Comparison of ENCODE assay signal across 16 cellular contexts in genomic region chr1:203270448-203270847, GRCh38. TPM values are rescaled to one million over a fixed set of nuclear protein-coding genes. Genes with fewer than 3 reads are reported as not detected.
DNase-seq lines count a peak whose midpoint lies in the region; ATAC-seq and TF ChIP-seq lines count a peak whose summit lies in the region.
"Had no signal": no experiment of that assay in that cellular context is flagged by ENCODE, and none has a peak within 500 bp of the region (broad histone marks: within the 10 kb centered on the region; RNA-seq: fewer than 3 reads in every experiment).

No MANE protein-coding gene starts in this region.

- no peaks in the 10 kb centered on the region for H3K36me3 ChIP-seq in OCI-LY7 (ENCODE audit: insufficient read depth, low read length)
- H3K36me3 ChIP-seq in gastrocnemius medialis, result no peaks in the 10 kb centered on the region
- H3K36me3 ChIP-seq in SJCRH30, result no peaks in the 10 kb centered on the region
- H3K36me3 ChIP-seq: HAP-1 had no signal

- H3K9me3 Mint-ChIP-seq in activated T-cell treated with anti-CD3 and anti-CD28 coated beads, Interleukin-2, amount 50 U/mL, for 72 hours, result no peaks in the 10 kb centered on the region
- no peaks in the 10 kb centered on the region for H3K9me3 Mint-ChIP-seq in activated T-cell treated with anti-CD3 and anti-CD28 coated beads, Interleukin-2, amount 50 U/mL, for 4 hours
- H3K9me3 Mint-ChIP-seq: activated naive CD4-positive, alpha-beta T cell treated with anti-CD3 and anti-CD28 coated beads, Interleukin-2, amount 10 ng/mL, durations not matched to agents 7 days and 5 days; brain had no signal

- H2AFZ ChIP-seq in OCI-LY7 (ENCODE audit: low read length), result peak overlapping the region; percentile 64; the same call in 1 of the 2 replicates

- peak; percentile 38; the same call in 1 of the 2 replicates for TF ChIP-seq CTCF in OCI-LY7 (conservative IDR thresholded peaks at IDR 0.05; ENCODE audit: low read length)
- peak; percentile 4 for TF ChIP-seq CTCF in epithelial cell of esophagus (IDR thresholded peaks at IDR 0.05; ENCODE audit: insufficient read depth, low read depth, low read length, missing control alignments)
- TF ChIP-seq CTCF in gastrocnemius medialis (IDR thresholded peaks at IDR 0.05 in 4 of 5, conservative IDR thresholded peaks at IDR 0.05 in 1 of 5), result no peak

- peaks cover 5% of the 10 kb centered on the region; the same call in 1 of the 2 replicates for H3K79me2 ChIP-seq in OCI-LY7 (ENCODE audit: insufficient read depth, low read depth, low read length)

- H3K4me3 ChIP-seq in OCI-LY7 (ENCODE audit: low read depth, low read length, poor library complexity, severe bottlenecking) (no peak overlapping the region), epithelial cell of esophagus (ENCODE audit: low read length) (no peak overlapping the region), gastrocnemius medialis (no peak overlapping the region), SJCRH30 (no peak overlapping the region)
- H3K4me3 ChIP-seq: HAP-1 had no signal

- BruUV-seq in OCI-LY7 (replicated peaks; lab: Mats Ljungman, UMichigan), result no TSS peak

- H3K9me3 ChIP-seq in OCI-LY7 (ENCODE audit: low read length) (no peaks in the 10 kb centered on the region), gastrocnemius medialis (no peaks in the 10 kb centered on the region), SJCRH30 (replicated peaks) (no peaks in the 10 kb centered on the region)
- H3K9me3 ChIP-seq: Caco-2, HAP-1 had no signal

- H3K4me2 ChIP-seq in OCI-LY7 (ENCODE audit: low read length), result peak overlapping the region; percentile 96

- POLR2A ChIA-PET in OCI-LY7 (lab: Charles Lee), result interaction anchor here (0.7 to 3.6 kb wide), 7 partner anchors 29 to 218 kb away, joined by 3 to 26 read pairs (median 3); no protein-coding TSS in a partner anchor

- CTCF ChIA-PET in OCI-LY7 (lab: Charles Lee; ENCODE audit: unreplicated experiment), result interaction anchor here (0.8 to 2.0 kb wide), 5 partner anchors 8 to 76 kb away, joined by 3 to 6 read pairs (median 3); no protein-coding TSS in a partner anchor

- H3K27ac Mint-ChIP-seq in activated T-cell treated with anti-CD3 and anti-CD28 coated beads, Interleukin-2, amount 50 U/mL, for 72 hours, result peak overlapping the region; percentile 10

- no peaks in the 10 kb centered on the region for H3K27me3 Mint-ChIP-seq in activated T-cell treated with anti-CD3 and anti-CD28 coated beads, Interleukin-2, amount 50 U/mL, for 72 hours (ENCODE audit: low read depth)
- no peaks in the 10 kb centered on the region for H3K27me3 Mint-ChIP-seq in activated T-cell treated with anti-CD3 and anti-CD28 coated beads, Interleukin-2, amount 50 U/mL, for 4 hours (ENCODE audit: low read depth)
- H3K27me3 Mint-ChIP-seq: activated naive CD4-positive, alpha-beta T cell treated with anti-CD3 and anti-CD28 coated beads, Interleukin-2, amount 10 ng/mL, durations not matched to agents 7 days and 5 days; brain had no signal

- TF ChIP-seq POLR2A in gastrocnemius medialis (IDR thresholded peaks at IDR 0.05), result no peak

- no peaks in the 10 kb centered on the region for H4K20me1 ChIP-seq in OCI-LY7 (ENCODE audit: insufficient read depth, low read length)

- no peaks in the 10 kb centered on the region for H3K9me2 ChIP-seq in OCI-LY7 (ENCODE audit: insufficient read depth, low read length)

- ATAC-seq in activated T-cell treated with anti-CD3 and anti-CD28 coated beads, Interleukin-2, amount 50 U/mL, for 72 hours (replicated peaks in 1 of 2), result no peak
- ATAC-seq in activated T-cell treated with anti-CD3 and anti-CD28 coated beads, Interleukin-2, amount 50 U/mL, for 4 hours, result no peak
- ATAC-seq in gastrocnemius medialis, result no peak
- ATAC-seq: esophagus mucosa had no signal

- intact Hi-C loops in OCI-LY7 (cut with micrococcal nuclease; ENCODE audit: unreplicated experiment) (no loop called here), gastrocnemius medialis (cut with DNase I; ENCODE audit: low total_unique reads) (loop anchor here (10.0 kb wide), 3 partner anchors 354 to 1386 kb away; partner anchors contain the start of genes ATP2B4, SHISA4, ZBED6 and ZC3H11A)

- DNase-seq in activated T-cell treated with anti-CD3 and anti-CD28 coated beads, Interleukin-2, amount 50 U/mL, for 72 hours, result no peak
- no peak for DNase-seq in activated T-cell treated with anti-CD3 and anti-CD28 coated beads, Interleukin-2, amount 50 U/mL, for 4 hours
- DNase-seq in OCI-LY7 (ENCODE audit: low spot score) (no peak), epithelial cell of esophagus (ENCODE audit: low read depth) (no peak), gastrocnemius medialis (peak in 1 of 2 donors; percentile 15), NOMO-1 (lab: John Stamatoyannopoulos, UW; ENCODE audit: unreplicated experiment in 2 of 2) (no peak), SJCRH30 (no peak)
- no peak for DNase-seq in NK-92 treated with Interleukin-12 subunit alpha and Interleukin-12 subunit beta, amount 100 ng/mL, for 24 hours (lab: John Stamatoyannopoulos, UW)
- DNase-seq: glutamatergic neuron, NCI-H2029 had no signal

- in situ Hi-C loops in gastrocnemius medialis (cut with MboI; ENCODE audit: low sequenced_read_pairs in 4 of 4), result loop anchor here (5.0 to 10.0 kb wide), 4 partner anchors 57 to 217 kb away; no protein-coding TSS in a partner anchor

- H3K27ac ChIP-seq in OCI-LY7 (ENCODE audit: low read depth, low read length, poor library complexity, severe bottlenecking), result peak overlapping the region; percentile 88
- H3K27ac ChIP-seq in gastrocnemius medialis, result peak overlapping the region; percentile 66 to 93 (median 87)
- no peak overlapping the region for H3K27ac ChIP-seq in SJCRH30

- H3K4me3 Mint-ChIP-seq in activated T-cell treated with anti-CD3 and anti-CD28 coated beads, Interleukin-2, amount 50 U/mL, for 72 hours, result no peak overlapping the region
- H3K4me3 Mint-ChIP-seq in activated T-cell treated with anti-CD3 and anti-CD28 coated beads, Interleukin-2, amount 50 U/mL, for 4 hours, result no peak overlapping the region
- H3K4me3 Mint-ChIP-seq: activated naive CD4-positive, alpha-beta T cell treated with anti-CD3 and anti-CD28 coated beads, Interleukin-2, amount 10 ng/mL, durations not matched to agents 7 days and 5 days; brain had no signal

- peaks cover 90% of the 10 kb centered on the region for H3K4me1 ChIP-seq in OCI-LY7 (ENCODE audit: insufficient read depth, low read length, poor library complexity, severe bottlenecking)
- H3K4me1 ChIP-seq in gastrocnemius medialis, result peaks cover 57 to 60% of the 10 kb centered on the region in 2 donors
- peaks cover 49% of the 10 kb centered on the region for H3K4me1 ChIP-seq in SJCRH30

- no peaks in the 10 kb centered on the region for H3K36me3 Mint-ChIP-seq in activated T-cell treated with anti-CD3 and anti-CD28 coated beads, Interleukin-2, amount 50 U/mL, for 72 hours (ENCODE audit: insufficient read depth in 2 of 2)
- no peaks in the 10 kb centered on the region for H3K36me3 Mint-ChIP-seq in activated T-cell treated with anti-CD3 and anti-CD28 coated beads, Interleukin-2, amount 50 U/mL, for 4 hours (ENCODE audit: insufficient read depth)
- H3K36me3 Mint-ChIP-seq: activated naive CD4-positive, alpha-beta T cell treated with anti-CD3 and anti-CD28 coated beads, Interleukin-2, amount 10 ng/mL, durations not matched to agents 7 days and 5 days; brain had no signal

- H3K4me1 Mint-ChIP-seq in activated T-cell treated with anti-CD3 and anti-CD28 coated beads, Interleukin-2, amount 50 U/mL, for 72 hours (ENCODE audit: low read depth), result peaks cover 58% of the 10 kb centered on the region
- H3K4me1 Mint-ChIP-seq in activated T-cell treated with anti-CD3 and anti-CD28 coated beads, Interleukin-2, amount 50 U/mL, for 4 hours (ENCODE audit: low read depth), result peaks cover 39% of the 10 kb centered on the region

- no peaks in the 10 kb centered on the region for H3K27me3 ChIP-seq in gastrocnemius medialis
- H3K27me3 ChIP-seq in SJCRH30, result no peaks in the 10 kb centered on the region

RNA-seq across cellular contexts. Expression of gene BTG2, which starts 34.9 kb away (rescaled TPM):
- total RNA-seq in activated T-cell treated with anti-CD3 and anti-CD28 coated beads, Interleukin-2, amount 50 U/mL, for 72 hours, result 100 to 1,000 TPM; 138 to 153 TPM
- total RNA-seq in activated T-cell treated with anti-CD3 and anti-CD28 coated beads, Interleukin-2, amount 50 U/mL, for 4 hours, result 100 to 1,000 TPM in 1 of 3 donors, 10 to 100 TPM in 2; 73.0 to 101 (median 80.5) TPM
- total RNA-seq in OCI-LY7 (2014; rRNA removed; shearing (Covaris generic)), result 146 and 156 TPM in 2 replicates
- 99.5 and 102 TPM in 2 replicates for total RNA-seq in OCI-LY7 (2022)
- 100 to 1,000 TPM in 1 of 4 donors, 10 to 100 TPM in 3; 48.0 to 286 (median 74.9) TPM for total RNA-seq in gastrocnemius medialis
- total RNA-seq in SJCRH30 (2014; rRNA removed; shearing (Covaris generic)), result 59.8 and 63.1 TPM in 2 replicates

RNA-seq across cellular contexts. Expression of gene CHIT1, which starts 41.0 kb away (rescaled TPM):
- total RNA-seq in activated T-cell treated with anti-CD3 and anti-CD28 coated beads, Interleukin-2, amount 50 U/mL, for 72 hours, result 1 to 10 TPM; 1.4 to 4.7 TPM
- total RNA-seq in activated T-cell treated with anti-CD3 and anti-CD28 coated beads, Interleukin-2, amount 50 U/mL, for 4 hours, result under 1 TPM in 2 of 3 donors, not detected in 1; 0.05 to 0.23 TPM
- total RNA-seq in OCI-LY7 (2014; rRNA removed; shearing (Covaris generic)), result 1.9 TPM in 2 replicates
- total RNA-seq in OCI-LY7 (2022) (3.6 and 4.6 TPM in 2 replicates), gastrocnemius medialis (under 1 TPM in 1 of 4 donors, not detected in 3; 0.20 TPM)
- 0.08 and 0.18 TPM in 2 replicates for total RNA-seq in SJCRH30 (2014; rRNA removed; shearing (Covaris generic))
- total RNA-seq: Caco-2, M059J had no signal

Comparison
In these comparisons a context has a peak if more than half of its experiments do, and no peak if none do; other contexts are left out.
1. CTCF ChIP-seq: peak in OCI-LY7 (single experiment) and epithelial cell of esophagus (single experiment); none in gastrocnemius medialis (0 of 5).